12 cellular contexts compared by ENCODE assay signal in the genomic region with DNA sequence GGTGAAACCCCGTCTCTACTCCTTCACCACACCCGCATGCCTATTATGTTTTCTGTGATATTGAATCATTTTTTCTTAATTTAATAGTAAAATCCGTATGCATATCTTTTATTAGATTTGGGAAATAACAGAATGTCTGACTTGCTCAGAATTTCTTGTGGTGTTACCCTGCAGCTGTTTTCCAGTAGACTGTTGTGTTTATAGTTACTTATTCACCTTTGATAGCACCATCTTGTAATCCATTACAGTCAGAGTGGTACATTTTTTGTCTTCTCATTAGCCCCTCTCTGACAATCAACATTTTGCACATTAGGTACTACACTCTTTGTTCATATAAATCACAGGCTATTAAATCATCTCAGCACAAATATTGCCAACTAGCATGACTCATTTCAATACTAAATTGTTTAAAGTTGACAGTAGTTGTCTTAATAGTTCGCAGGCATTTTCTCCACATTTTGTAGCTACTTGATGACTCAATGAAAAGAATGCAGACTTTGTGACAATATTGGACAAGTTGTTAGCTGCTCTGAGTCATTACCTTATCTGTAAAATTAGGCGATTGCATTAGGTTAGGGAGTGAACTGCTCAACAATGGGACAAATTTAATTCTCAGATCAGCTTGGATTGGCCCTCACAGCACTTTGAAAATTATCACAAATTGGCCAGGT. TPM values are rescaled to one million over a fixed set of nuclear protein-coding genes. Genes with fewer than 3 reads are reported as not detected.
DNase-seq lines count a peak whose midpoint lies in the region; ATAC-seq and TF ChIP-seq lines count a peak whose summit lies in the region.
"Had no signal": no experiment of that assay in that cellular context is flagged by ENCODE, and none has a peak within 500 bp of the region (broad histone marks: within the 10 kb centered on the region; RNA-seq: fewer than 3 reads in every experiment).

No MANE protein-coding gene starts in this region.

- no peaks in the 10 kb centered on the region for H3K79me2 ChIP-seq in ACC112 (ENCODE audit: control insufficient read depth, insufficient read depth, low read length, unreplicated experiment)

- H3K4me3 ChIP-seq in ACC112 (ENCODE audit: low read depth, low read length) = no peak overlapping the region
- H3K4me3 ChIP-seq in lung = no peak overlapping the region
- H3K4me3 ChIP-seq: BLaER1 treated with 17β-estradiol and CSF1 and Interleukin-3, amounts not matched to agents 10 nM and 100 nM; GM12878 had no signal

- peak; percentile 62 for ATAC-seq in lung (ENCODE audit: insufficient read depth, low FRiP score)
- no peak for ATAC-seq in GM21737 (IDR thresholded peaks at IDR 0.05; ENCODE audit: unreplicated experiment)
- ATAC-seq: GM12878 had no signal

- peak overlapping the region; percentile 58 for H3K27ac ChIP-seq in ACC112 (ENCODE audit: low read depth, low read length)
- peak overlapping the region in 1 of 2 donors; percentile 28 for H3K27ac ChIP-seq in lung (ENCODE audit: low read depth in 1 of 2, low read length in 1 of 2)
- H3K27ac ChIP-seq: BLaER1 treated with 17β-estradiol and CSF1 and Interleukin-3, amounts not matched to agents 10 nM and 100 nM had no signal

- no peak for TF ChIP-seq CTCF in lung (IDR thresholded peaks at IDR 0.05; ENCODE audit: control extremely low read depth, extremely low read depth)

- no peak overlapping the region for H2AFZ ChIP-seq in ACC112 (ENCODE audit: low read length, unreplicated experiment)

- DNase-seq in HT1080 (ENCODE audit: low read depth) (peak; percentile 94), dedifferentiated amniotic fluid mesenchymal stem cell (ENCODE audit: extremely low spot score) (peak; percentile 82), lung (ENCODE audit: low spot score) (no peak), C1 segment of cervical spinal cord (lab: John Stamatoyannopoulos, UW) (no peak), COLO668 (lab: John Stamatoyannopoulos, UW; ENCODE audit: unreplicated experiment) (no peak)
- DNase-seq in activated effector memory CD4-positive, alpha-beta T cell treated with Interleukin-2 at 50 U/mL for 16 hours = no peak
- DNase-seq: NCI-H1436 had no signal

- H3K27me3 ChIP-seq in ACC112 (ENCODE audit: insufficient read depth, low read length) = no peaks in the 10 kb centered on the region
- H3K27me3 ChIP-seq in lung (ENCODE audit: control insufficient read depth, insufficient read depth) = no peaks in the 10 kb centered on the region
- H3K27me3 ChIP-seq: BLaER1 treated with 17β-estradiol and CSF1 and Interleukin-3, amounts not matched to agents 10 nM and 100 nM had no signal

- H3K4me1 ChIP-seq in ACC112 (ENCODE audit: control insufficient read depth, insufficient read depth, low read length, unreplicated experiment) (peaks cover 24% of the 10 kb centered on the region), lung (ENCODE audit: control insufficient read depth in 2 of 2, insufficient read depth in 2 of 2, low read length in 2 of 2) (peaks cover 0 to 5% of the 10 kb centered on the region in 2 donors)
- H3K4me1 ChIP-seq: BLaER1 treated with 17β-estradiol and CSF1 and Interleukin-3, amounts not matched to agents 10 nM and 100 nM had no signal

- H3K36me3 ChIP-seq in ACC112 (ENCODE audit: insufficient read depth, low read length) (no peaks in the 10 kb centered on the region), lung (ENCODE audit: control insufficient read depth in 2 of 2, insufficient read depth in 2 of 2, low read length in 2 of 2) (no peaks in the 10 kb centered on the region)
- H3K36me3 ChIP-seq: BLaER1 treated with 17β-estradiol and CSF1 and Interleukin-3, amounts not matched to agents 10 nM and 100 nM had no signal

- WGBS in lung, 2 donors = 73 to 89% methylated on average over 5 of the region's 5 CpGs

- H3K9me3 ChIP-seq in lung (ENCODE audit: control insufficient read depth in 2 of 2, insufficient read depth in 1 of 2, low read length in 1 of 2) = no peaks in the 10 kb centered on the region

RNA-seq across cellular contexts. Expression of gene SLC16A12, which starts 17.8 kb away (rescaled TPM):
- total RNA-seq in HT1080 (2014; rRNA removed; shearing (Covaris generic)) = 0.20 and 0.26 TPM in 2 replicates
- polyA plus RNA-seq in HT1080 (2015; cell fraction: cytosol; rRNA removed) = 0.63 and 0.97 TPM in 2 replicates
- polyA plus RNA-seq in HT1080 (2015; cell fraction: nucleus; rRNA removed) = 1.6 and 1.9 TPM in 2 replicates
- total RNA-seq in lung = 1 to 10 TPM; 1.8 to 4.6 TPM
- polyA plus RNA-seq in lung = under 1 TPM; 0.45 to 0.75 TPM
- total RNA-seq: activated CD4-positive, alpha-beta T cell treated with anti-CD3 and anti-CD28 coated beads, Interleukin-2, amount 10 ng/mL, durations not matched to agents 24 days and 14 days; GM12878 had no signal
- polyA plus RNA-seq: GM12878 had no signal

Comparison
In these comparisons a context has a peak if more than half of its experiments do, and no peak if none do; other contexts are left out.
1. DNase-seq: peak in HT1080 (single experiment) and dedifferentiated amniotic fluid mesenchymal stem cell (single experiment); none in lung (single experiment), activated effector memory CD4-positive, alpha-beta T cell treated with Interleukin-2 at 50 U/mL for 16 hours (single experiment), C1 segment of cervical spinal cord (0 of 14) and COLO668 (single experiment).